12 cellular contexts compared by ENCODE assay signal in the genomic region with DNA sequence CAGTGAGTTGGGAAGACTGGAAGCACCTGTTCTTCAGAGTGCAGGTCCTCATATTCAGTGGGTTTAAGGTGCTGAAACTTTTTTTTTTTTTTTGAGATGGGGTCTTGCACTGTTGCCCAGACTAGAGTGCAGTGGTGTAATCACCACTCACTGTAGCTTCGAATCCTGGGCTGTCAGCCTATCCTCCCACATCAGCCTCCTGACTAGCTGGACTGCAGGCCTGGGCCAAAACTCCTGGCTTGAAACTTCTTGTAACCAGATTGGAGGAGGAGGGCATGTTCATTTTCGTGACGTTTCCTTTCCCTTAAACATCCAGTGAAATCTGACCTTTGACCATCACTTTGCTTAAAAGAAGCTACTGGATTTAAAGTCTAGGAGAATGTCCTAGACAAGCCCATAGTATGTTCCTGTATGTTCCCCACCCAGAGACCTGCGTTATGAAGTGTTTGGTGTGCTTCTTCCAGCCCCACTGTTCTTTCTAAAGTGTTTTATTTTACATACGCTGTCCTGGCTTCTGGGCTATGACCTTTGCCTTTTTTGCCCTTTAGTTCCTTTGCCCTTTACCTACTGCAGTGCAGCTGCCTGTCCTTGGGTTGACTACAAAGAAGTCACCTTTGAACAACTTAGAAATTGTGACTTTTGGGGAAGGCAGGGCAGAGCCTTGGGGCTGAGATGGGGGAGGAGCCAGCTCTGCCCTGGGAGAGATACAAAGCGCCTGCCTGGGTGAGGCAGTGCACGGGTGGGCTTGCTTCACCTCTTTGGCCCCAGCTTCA. TPM values are rescaled to one million over a fixed set of nuclear protein-coding genes. Genes with fewer than 3 reads are reported as not detected.
DNase-seq lines count a peak whose midpoint lies in the region; ATAC-seq lines count a peak whose summit lies in the region.
"Had no signal": no experiment of that assay in that cellular context is flagged by ENCODE, and none has a peak within 500 bp of the region (broad histone marks: within the 10 kb centered on the region; RNA-seq: fewer than 3 reads in every experiment).

No MANE protein-coding gene starts in this region.

- no peaks in the 10 kb centered on the region for H3K36me3 ChIP-seq in SJCRH30

- no peaks in the 10 kb centered on the region for H3K27me3 Mint-ChIP-seq in activated T-cell treated with anti-CD3 and anti-CD28 coated beads, Interleukin-2, amount 50 U/mL, for 72 hours (ENCODE audit: low read depth)
- no peaks in the 10 kb centered on the region for H3K27me3 Mint-ChIP-seq in activated T-cell treated with anti-CD3 and anti-CD28 coated beads, Interleukin-2, amount 50 U/mL, for 4 hours (ENCODE audit: low read depth)
- H3K27me3 Mint-ChIP-seq in stimulated activated naive CD8-positive, alpha-beta T cell treated with anti-CD3 and anti-CD28 coated beads, Interleukin-15, amount 100 ng/mL, for 72 hours: no peaks in the 10 kb centered on the region

- H3K4me1 ChIP-seq in SJCRH30: peaks cover 4% of the 10 kb centered on the region; the same call in 1 of the 2 replicates

- H3K27ac Mint-ChIP-seq in activated T-cell treated with anti-CD3 and anti-CD28 coated beads, Interleukin-2, amount 50 U/mL, for 72 hours: peak overlapping the region; percentile 15
- H3K27ac Mint-ChIP-seq in stimulated activated naive CD8-positive, alpha-beta T cell treated with anti-CD3 and anti-CD28 coated beads, Interleukin-15, amount 100 ng/mL, for 72 hours: peak overlapping the region; percentile 28 to 36

- no peak for DNase-seq in activated T-cell treated with anti-CD3 and anti-CD28 coated beads, Interleukin-2, amount 50 U/mL, for 72 hours
- DNase-seq in activated T-cell treated with anti-CD3 and anti-CD28 coated beads, Interleukin-2, amount 50 U/mL, for 4 hours: no peak
- DNase-seq in left lobe of liver (ENCODE audit: low spot score) (no peak), GM03348 (ENCODE audit: low spot score) (no peak), NCI-H774 (lab: John Stamatoyannopoulos, UW) (no peak), SJCRH30 (no peak)
- DNase-seq in stimulated activated naive CD8-positive, alpha-beta T cell treated with anti-CD3 and anti-CD28 coated beads, Interleukin-15, amount 100 ng/mL, for 72 hours: no peak
- DNase-seq: effector CD4-positive, alpha-beta T cell; islet precursor cell; NCI-H226; SW 1271 had no signal

- H3K27me3 ChIP-seq in SJCRH30: no peaks in the 10 kb centered on the region

- no peak for ATAC-seq in activated T-cell treated with anti-CD3 and anti-CD28 coated beads, Interleukin-2, amount 50 U/mL, for 72 hours (replicated peaks in 1 of 2)
- no peak for ATAC-seq in activated T-cell treated with anti-CD3 and anti-CD28 coated beads, Interleukin-2, amount 50 U/mL, for 4 hours
- peak; percentile 29 for ATAC-seq in left lobe of liver
- no peak for ATAC-seq in stimulated activated naive CD8-positive, alpha-beta T cell treated with anti-CD3 and anti-CD28 coated beads, Interleukin-15, amount 100 ng/mL, for 72 hours

- H3K4me3 Mint-ChIP-seq in activated T-cell treated with anti-CD3 and anti-CD28 coated beads, Interleukin-2, amount 50 U/mL, for 72 hours: no peak overlapping the region
- H3K4me3 Mint-ChIP-seq in activated T-cell treated with anti-CD3 and anti-CD28 coated beads, Interleukin-2, amount 50 U/mL, for 4 hours: no peak overlapping the region
- no peak overlapping the region for H3K4me3 Mint-ChIP-seq in stimulated activated naive CD8-positive, alpha-beta T cell treated with anti-CD3 and anti-CD28 coated beads, Interleukin-15, amount 100 ng/mL, for 72 hours

- 60 to 64% (median 62%) methylated on average over 7 of the region's 7 CpGs for WGBS in adipose tissue, 3 donors

- no peaks in the 10 kb centered on the region for H3K9me3 ChIP-seq in SJCRH30 (replicated peaks)

- H3K4me3 ChIP-seq in SJCRH30: no peak overlapping the region

- H3K9me3 Mint-ChIP-seq in activated T-cell treated with anti-CD3 and anti-CD28 coated beads, Interleukin-2, amount 50 U/mL, for 72 hours: no peaks in the 10 kb centered on the region
- no peaks in the 10 kb centered on the region for H3K9me3 Mint-ChIP-seq in activated T-cell treated with anti-CD3 and anti-CD28 coated beads, Interleukin-2, amount 50 U/mL, for 4 hours
- no peaks in the 10 kb centered on the region for H3K9me3 Mint-ChIP-seq in stimulated activated naive CD8-positive, alpha-beta T cell treated with anti-CD3 and anti-CD28 coated beads, Interleukin-15, amount 100 ng/mL, for 72 hours

- peak overlapping the region; percentile 4 for H3K27ac ChIP-seq in adipose tissue (ENCODE audit: low read depth, low read length)
- H3K27ac ChIP-seq in SJCRH30: no peak overlapping the region

- peaks cover 98% of the 10 kb centered on the region for H3K4me1 Mint-ChIP-seq in activated T-cell treated with anti-CD3 and anti-CD28 coated beads, Interleukin-2, amount 50 U/mL, for 72 hours (ENCODE audit: low read depth)
- peaks cover 77% of the 10 kb centered on the region for H3K4me1 Mint-ChIP-seq in activated T-cell treated with anti-CD3 and anti-CD28 coated beads, Interleukin-2, amount 50 U/mL, for 4 hours (ENCODE audit: low read depth)
- peaks cover 93% of the 10 kb centered on the region for H3K4me1 Mint-ChIP-seq in stimulated activated naive CD8-positive, alpha-beta T cell treated with anti-CD3 and anti-CD28 coated beads, Interleukin-15, amount 100 ng/mL, for 72 hours

- peaks cover 2 to 7% of the 10 kb centered on the region in 2 donors for H3K36me3 Mint-ChIP-seq in activated T-cell treated with anti-CD3 and anti-CD28 coated beads, Interleukin-2, amount 50 U/mL, for 72 hours (ENCODE audit: insufficient read depth in 2 of 2)
- H3K36me3 Mint-ChIP-seq in activated T-cell treated with anti-CD3 and anti-CD28 coated beads, Interleukin-2, amount 50 U/mL, for 4 hours (ENCODE audit: insufficient read depth): peaks cover 1% of the 10 kb centered on the region

RNA-seq across cellular contexts. Expression of a gene that starts 18.4 kb away (rescaled TPM):
- total RNA-seq in activated T-cell treated with anti-CD3 and anti-CD28 coated beads, Interleukin-2, amount 50 U/mL, for 72 hours: 10 to 100 TPM; 45.0 to 49.8 TPM
- total RNA-seq in activated T-cell treated with anti-CD3 and anti-CD28 coated beads, Interleukin-2, amount 50 U/mL, for 4 hours: 10 to 100 TPM; 24.7 to 27.4 (median 25.9) TPM
- 10 to 100 TPM in 1 of 3 donors, 1 to 10 TPM in 2; 6.2 to 14.8 (median 9.1) TPM for polyA plus RNA-seq in adipose tissue
- total RNA-seq in left lobe of liver: 14.3 TPM
- total RNA-seq in SJCRH30 (2014; rRNA removed; shearing (Covaris generic)): 21.5 and 21.6 TPM in 2 replicates
